27 cellular contexts compared by ENCODE assay signal in the genomic region with DNA sequence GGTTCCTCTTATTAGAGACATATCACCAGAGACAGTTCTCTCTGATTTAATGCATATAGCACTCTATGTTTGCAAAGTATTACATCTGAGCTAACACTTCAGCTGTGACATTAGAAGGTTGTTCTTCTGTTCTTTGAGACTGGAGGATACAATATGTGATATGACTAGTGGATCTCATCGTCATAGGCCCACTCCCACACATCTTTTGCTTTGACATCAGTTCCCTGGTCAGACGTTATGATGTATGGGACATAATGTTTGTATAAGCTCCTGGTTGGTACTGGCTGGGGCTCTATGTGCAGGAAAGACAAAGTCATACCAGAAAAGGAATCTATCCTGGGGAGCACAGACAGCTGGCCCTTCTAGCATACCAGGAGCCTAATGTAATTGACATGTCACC.
"Had no signal": no experiment of that assay in that cellular context is flagged by ENCODE, and none has a peak within 500 bp of the region (broad histone marks: within the 10 kb centered on the region; RNA-seq: fewer than 3 reads in every experiment).

No MANE protein-coding gene starts in this region.

- H3K36me3 ChIP-seq: gastrocnemius medialis, left lung, ovary, sigmoid colon, tibial artery, upper lobe of right lung, uterus had no signal

- H3K4me3 ChIP-seq: dorsolateral prefrontal cortex, gastrocnemius medialis, left lung, ovary, psoas muscle, sigmoid colon, testis, tibial artery, upper lobe of right lung, uterus had no signal

- H3K9me3 Mint-ChIP-seq: naive thymus-derived CD8-positive, alpha-beta T cell had no signal

- DNase-seq: dorsolateral prefrontal cortex; effector CD4-positive, alpha-beta T cell; gastrocnemius medialis; head of caudate nucleus; kidney; left lung; mesenchymal stem cell; midbrain; naive thymus-derived CD8-positive, alpha-beta T cell; nephron progenitor cell; nucleus accumbens; ovary; posterior cingulate gyrus; psoas muscle; right cardiac atrium; sigmoid colon; stimulated activated CD4-positive, alpha-beta T cell treated with anti-CD3 and anti-CD28 coated beads, Interleukin-2, amount 100 ng/mL, for 24 hours; stimulated activated CD4-positive, alpha-beta T cell treated with anti-CD3 and anti-CD28 coated beads, Interleukin-4, amount 100 ng/mL, for 24 hours; stimulated activated naive CD8-positive, alpha-beta T cell treated with anti-CD3 and anti-CD28 coated beads, Interleukin-15, Interleukin-2, amounts not matched to agents 100 U/mL and 50 U/mL, for 24 hours; substantia nigra; testis; tibial artery; upper lobe of right lung; uterus had no signal

- H3K27ac ChIP-seq: dorsolateral prefrontal cortex, epithelial cell of prostate, gastrocnemius medialis, left lung, ovary, psoas muscle, sigmoid colon, testis, tibial artery, upper lobe of right lung, uterus had no signal

- H3K9me3 ChIP-seq: gastrocnemius medialis, left lung, ovary, psoas muscle, sigmoid colon, testis, tibial artery, upper lobe of right lung, uterus had no signal

- H3K4me1 Mint-ChIP-seq: stimulated activated memory B cell treated with anti-CD40 and anti-IgM and Interleukin-4, amounts not matched to agents 10 μg/mL and 1 μg/mL and 100 μg/mL, for 72 hours had no signal

- H3K27me3 ChIP-seq: dorsolateral prefrontal cortex, gastrocnemius medialis, left lung, ovary, sigmoid colon, testis, tibial artery, upper lobe of right lung, uterus had no signal

- H3K27ac Mint-ChIP-seq: naive thymus-derived CD8-positive, alpha-beta T cell; nephron progenitor cell; stimulated activated memory B cell treated with anti-CD40 and anti-IgM and Interleukin-4, amounts not matched to agents 10 μg/mL and 1 μg/mL and 100 μg/mL, for 72 hours had no signal

- H3K36me3 Mint-ChIP-seq: stimulated activated memory B cell treated with anti-CD40 and anti-IgM and Interleukin-4, amounts not matched to agents 10 μg/mL and 1 μg/mL and 100 μg/mL, for 72 hours had no signal

- H3K4me1 ChIP-seq: gastrocnemius medialis, left lung, psoas muscle, sigmoid colon, testis, tibial artery, upper lobe of right lung, uterus had no signal

- H3K4me3 Mint-ChIP-seq: naive thymus-derived CD8-positive, alpha-beta T cell; nephron progenitor cell; stimulated activated memory B cell treated with anti-CD40 and anti-IgM and Interleukin-4, amounts not matched to agents 10 μg/mL and 1 μg/mL and 100 μg/mL, for 72 hours had no signal

- FAIRE-seq: colon, kidney had no signal
